9 cellular contexts compared by ENCODE assay signal in genomic region chr19:12943437-12944044, GRCh38. TPM values are rescaled to one million over a fixed set of nuclear protein-coding genes. Genes with fewer than 3 reads are reported as not detected.
DNase-seq lines count a peak whose midpoint lies in the region; TF ChIP-seq lines count a peak whose summit lies in the region.
"Had no signal": no experiment of that assay in that cellular context is flagged by ENCODE, and none has a peak within 500 bp of the region (broad histone marks: within the 10 kb centered on the region; RNA-seq: fewer than 3 reads in every experiment).

No MANE protein-coding gene starts in this region.

- no peak for TF ChIP-seq CTCF in cardiac muscle cell (IDR thresholded peaks at IDR 0.05; ENCODE audit: low read depth, low read length)
- no peak for TF ChIP-seq CTCF in right atrium auricular region (IDR thresholded peaks at IDR 0.05)
- TF ChIP-seq CTCF in SU-DHL-6 (IDR thresholded peaks at IDR 0.05; ENCODE audit: insufficient read depth, low read length, poor library complexity, severe bottlenecking): no peak
- no peak for TF ChIP-seq CTCF in fibroblast of lung (conservative IDR thresholded peaks at IDR 0.05 in 1 of 2, IDR thresholded peaks at IDR 0.05 in 1 of 2; ENCODE audit: low read depth in 1 of 2, low read length in 2 of 2)
- no peak for TF ChIP-seq CTCF in dorsolateral prefrontal cortex (IDR thresholded peaks at IDR 0.05 in 54 of 56, conservative IDR thresholded peaks at IDR 0.05 in 2 of 56; ENCODE audit: low read depth in 1 of 56, partially characterized antibody in 56 of 56)

- peaks cover 13% of the 10 kb centered on the region for H3K4me1 ChIP-seq in cardiac muscle cell (ENCODE audit: low read depth)
- H3K4me1 ChIP-seq in right atrium auricular region: peaks cover 0 to 64% of the 10 kb centered on the region in 2 donors
- peaks cover 23% of the 10 kb centered on the region for H3K4me1 ChIP-seq in fibroblast of lung (ENCODE audit: control insufficient read depth, extremely low read depth, insufficient read depth, low read length)
- H3K4me1 ChIP-seq in thymus (ENCODE audit: control insufficient read depth, insufficient read depth, low read length): peaks cover 19% of the 10 kb centered on the region

- peaks cover 76% of the 10 kb centered on the region for H3F3A ChIP-seq in SU-DHL-6 (ENCODE audit: insufficient read depth)

- H3K27ac ChIP-seq in cardiac muscle cell (peak overlapping the region; percentile 41), right atrium auricular region (no peak overlapping the region), SU-DHL-6 (ENCODE audit: low read depth, low read length) (peak overlapping the region; percentile 5; the same call in 1 of the 2 replicates), fibroblast of lung (ENCODE audit: insufficient read depth, low read length) (peak overlapping the region; percentile 0), thymus (ENCODE audit: low read depth) (peak overlapping the region; percentile 15), dorsolateral prefrontal cortex (peak overlapping the region in 4 of 59 donors; percentile 0 to 52 (median 38))

- peaks cover 54% of the 10 kb centered on the region for H3K79me2 ChIP-seq in SU-DHL-6 (ENCODE audit: insufficient read depth, low read length)
- peaks cover 70% of the 10 kb centered on the region for H3K79me2 ChIP-seq in fibroblast of lung (ENCODE audit: control insufficient read depth, insufficient read depth, low read length)

- DNase-seq in cardiac muscle cell (ENCODE audit: low read depth in 1 of 2, low spot score in 1 of 2) (no peak), right atrium auricular region (ENCODE audit: low spot score) (no peak), fibroblast of lung (ENCODE audit: low read depth in 2 of 2) (no peak), NCI-H774 (lab: John Stamatoyannopoulos, UW) (no peak), dorsolateral prefrontal cortex (no peak)
- no peak for DNase-seq in effector CD8-positive, alpha-beta T cell (lab: John Stamatoyannopoulos, UW)

- peaks cover 14% of the 10 kb centered on the region for H4K20me1 ChIP-seq in SU-DHL-6 (ENCODE audit: low read depth, low read length)
- H4K20me1 ChIP-seq in fibroblast of lung (ENCODE audit: control insufficient read depth, extremely low read depth, insufficient read depth, low read length): peaks cover 2% of the 10 kb centered on the region

- intact Hi-C loops in dorsolateral prefrontal cortex (cut with DNase I): no loop called here

- H3K36me3 ChIP-seq in cardiac muscle cell (peaks cover 50% of the 10 kb centered on the region), right atrium auricular region (peaks cover 66% of the 10 kb centered on the region), SU-DHL-6 (ENCODE audit: low read length) (peaks cover 38% of the 10 kb centered on the region), fibroblast of lung (ENCODE audit: control insufficient read depth, insufficient read depth, low read length) (peaks cover 40% of the 10 kb centered on the region), thymus (ENCODE audit: control insufficient read depth, insufficient read depth) (peaks cover 60% of the 10 kb centered on the region)

- H3K9me2 ChIP-seq in SU-DHL-6 (replicated peaks; ENCODE audit: insufficient read depth, low read length): no peaks in the 10 kb centered on the region

- no peaks in the 10 kb centered on the region for H3K9me3 ChIP-seq in cardiac muscle cell (ENCODE audit: low read depth)
- H3K9me3 ChIP-seq in right atrium auricular region: no peaks in the 10 kb centered on the region
- H3K9me3 ChIP-seq in SU-DHL-6 (ENCODE audit: insufficient read depth, low read length): no peaks in the 10 kb centered on the region
- H3K9me3 ChIP-seq in fibroblast of lung (ENCODE audit: control insufficient read depth, insufficient read depth, low read depth, low read length): no peaks in the 10 kb centered on the region
- no peaks in the 10 kb centered on the region for H3K9me3 ChIP-seq in thymus (ENCODE audit: control insufficient read depth)
- H3K9me3 ChIP-seq: thoracic aorta had no signal

- 95% methylated on average over 18 of the region's 18 CpGs for WGBS in thymus

- H2AFZ ChIP-seq in SU-DHL-6 (ENCODE audit: low read depth, low read length, severe bottlenecking) (no peak overlapping the region), fibroblast of lung (ENCODE audit: low read length) (no peak overlapping the region)

- H3K9ac ChIP-seq in SU-DHL-6 (ENCODE audit: low read length): no peak overlapping the region
- no peak overlapping the region for H3K9ac ChIP-seq in fibroblast of lung (ENCODE audit: insufficient read depth, low read length)

- H3K27me3 ChIP-seq in cardiac muscle cell (no peaks in the 10 kb centered on the region), right atrium auricular region (no peaks in the 10 kb centered on the region), SU-DHL-6 (ENCODE audit: low read length) (no peaks in the 10 kb centered on the region), fibroblast of lung (ENCODE audit: control insufficient read depth, insufficient read depth, low read length) (no peaks in the 10 kb centered on the region), thymus (ENCODE audit: control insufficient read depth, insufficient read depth) (no peaks in the 10 kb centered on the region), dorsolateral prefrontal cortex (no peaks in the 10 kb centered on the region)

- H3K4me2 ChIP-seq in SU-DHL-6 (ENCODE audit: low read depth, low read length, poor library complexity, severe bottlenecking) (peak overlapping the region; percentile 14), fibroblast of lung (ENCODE audit: extremely low read depth, insufficient read depth, low read length) (peak overlapping the region; percentile 6)

- no peak overlapping the region for H3K4me3 ChIP-seq in cardiac muscle cell
- no peak overlapping the region for H3K4me3 ChIP-seq in right atrium auricular region
- no peak overlapping the region for H3K4me3 ChIP-seq in SU-DHL-6 (ENCODE audit: insufficient read depth, low read length, poor library complexity, severe bottlenecking)
- H3K4me3 ChIP-seq in fibroblast of lung (replicated peaks in 1 of 4; ENCODE audit: control extremely low read depth in 1 of 4, insufficient read depth in 1 of 4, low read depth in 3 of 4, low read length in 4 of 4): no peak overlapping the region
- H3K4me3 ChIP-seq in thymus (ENCODE audit: low read length): no peak overlapping the region
- no peak overlapping the region for H3K4me3 ChIP-seq in dorsolateral prefrontal cortex
- H3K4me3 ChIP-seq: thoracic aorta had no signal

RNA-seq across cellular contexts. Expression of gene RAD23A, which starts 2.1 kb away (rescaled TPM):
- total RNA-seq in cardiac muscle cell (157 and 191 TPM in 2 replicates), right atrium auricular region (100 to 1,000 TPM; 178 to 185 TPM), fibroblast of lung (51.1 and 72.2 TPM in 2 replicates), dorsolateral prefrontal cortex (100 to 1,000 TPM in 46 of 120 experiments, 10 to 100 TPM in 74; 61.4 to 130 (median 95.7) TPM)
- polyA plus RNA-seq in cardiac muscle cell (182 and 225 TPM in 2 replicates), fibroblast of lung (46.2 and 62.5 TPM in 2 replicates), thymus (128 TPM)
- polyA plus RNA-seq in fibroblast of lung (2012): 96.7 and 122 TPM in 2 replicates
- 171 and 199 TPM in 2 replicates for polyA minus RNA-seq in fibroblast of lung (ENCODE audit: low replicate concordance)

RNA-seq across cellular contexts. Expression of gene CALR, which starts 5.1 kb away (rescaled TPM):
- total RNA-seq in cardiac muscle cell (615 and 1,390 TPM in 2 replicates), right atrium auricular region (100 to 1,000 TPM; 285 to 289 TPM), fibroblast of lung (839 and 1,447 TPM in 2 replicates), dorsolateral prefrontal cortex (100 to 1,000 TPM; 148 to 544 (median 264) TPM)
- polyA plus RNA-seq in cardiac muscle cell (338 and 856 TPM in 2 replicates), fibroblast of lung (2,698 and 2,757 TPM in 2 replicates), thymus (189 TPM)
- polyA plus RNA-seq in fibroblast of lung (2012): 1,925 and 2,136 TPM in 2 replicates
- polyA minus RNA-seq in fibroblast of lung (ENCODE audit: low replicate concordance): 2,089 and 2,615 TPM in 2 replicates

RNA-seq across cellular contexts. Expression of gene FARSA, which starts 10.0 kb away (rescaled TPM):
- total RNA-seq in cardiac muscle cell (81.9 and 87.9 TPM in 2 replicates), right atrium auricular region (10 to 100 TPM; 36.4 TPM), fibroblast of lung (38.6 and 49.6 TPM in 2 replicates), dorsolateral prefrontal cortex (100 to 1,000 TPM in 8 of 120 experiments, 10 to 100 TPM in 112; 51.3 to 110 (median 81.3) TPM)
- polyA plus RNA-seq in cardiac muscle cell (121 and 133 TPM in 2 replicates), fibroblast of lung (23.5 and 37.9 TPM in 2 replicates), thymus (33.6 TPM)
- polyA plus RNA-seq in fibroblast of lung (2012): 50.8 and 82.0 TPM in 2 replicates
- polyA minus RNA-seq in fibroblast of lung (ENCODE audit: low replicate concordance): 110 and 196 TPM in 2 replicates

RNA-seq across cellular contexts. Expression of gene GADD45GIP1, which starts 13.5 kb away (rescaled TPM):
- total RNA-seq in cardiac muscle cell (78.2 and 84.5 TPM in 2 replicates), right atrium auricular region (10 to 100 TPM; 48.5 to 58.7 TPM), fibroblast of lung (17.7 and 19.7 TPM in 2 replicates), dorsolateral prefrontal cortex (10 to 100 TPM; 11.9 to 33.8 (median 19.3) TPM)
- polyA plus RNA-seq in cardiac muscle cell (133 and 145 TPM in 2 replicates), fibroblast of lung (19.5 and 28.2 TPM in 2 replicates), thymus (27.2 TPM)
- polyA plus RNA-seq in fibroblast of lung (2012): 51.3 and 70.6 TPM in 2 replicates
- polyA minus RNA-seq in fibroblast of lung (ENCODE audit: low replicate concordance): 2.0 and 6.3 TPM in 2 replicates

RNA-seq across cellular contexts. Expression of gene SYCE2, which starts 24.4 kb away (rescaled TPM):
- 0.53 and 1.1 TPM in 2 replicates for total RNA-seq in cardiac muscle cell
- polyA plus RNA-seq in cardiac muscle cell: 2.8 and 3.8 TPM in 2 replicates
- not detected for total RNA-seq in right atrium auricular region
- not detected in 2 replicates for total RNA-seq in fibroblast of lung
- polyA plus RNA-seq in fibroblast of lung: 0.19 and 0.40 TPM in 2 replicates
- 0.31 and 0.50 TPM in 2 replicates for polyA plus RNA-seq in fibroblast of lung (2012)
- not detected in 2 replicates for polyA minus RNA-seq in fibroblast of lung (ENCODE audit: low replicate concordance)
- polyA plus RNA-seq in thymus: 0.48 TPM
- 1 to 10 TPM in 12 of 120 experiments, under 1 TPM in 19, not detected in 89; 0.32 to 2.1 (median 0.88) TPM for total RNA-seq in dorsolateral prefrontal cortex
- total RNA-seq: thoracic aorta had no signal

Comparison
In these comparisons a context has a peak if more than half of its experiments do, and no peak if none do; other contexts are left out.
1. H3K27ac ChIP-seq: peak in cardiac muscle cell (single experiment), SU-DHL-6 (single experiment), fibroblast of lung (single experiment) and thymus (single experiment); none in right atrium auricular region (0 of 2).